ENCODE assay signal across 8 cellular contexts in the genomic region with DNA sequence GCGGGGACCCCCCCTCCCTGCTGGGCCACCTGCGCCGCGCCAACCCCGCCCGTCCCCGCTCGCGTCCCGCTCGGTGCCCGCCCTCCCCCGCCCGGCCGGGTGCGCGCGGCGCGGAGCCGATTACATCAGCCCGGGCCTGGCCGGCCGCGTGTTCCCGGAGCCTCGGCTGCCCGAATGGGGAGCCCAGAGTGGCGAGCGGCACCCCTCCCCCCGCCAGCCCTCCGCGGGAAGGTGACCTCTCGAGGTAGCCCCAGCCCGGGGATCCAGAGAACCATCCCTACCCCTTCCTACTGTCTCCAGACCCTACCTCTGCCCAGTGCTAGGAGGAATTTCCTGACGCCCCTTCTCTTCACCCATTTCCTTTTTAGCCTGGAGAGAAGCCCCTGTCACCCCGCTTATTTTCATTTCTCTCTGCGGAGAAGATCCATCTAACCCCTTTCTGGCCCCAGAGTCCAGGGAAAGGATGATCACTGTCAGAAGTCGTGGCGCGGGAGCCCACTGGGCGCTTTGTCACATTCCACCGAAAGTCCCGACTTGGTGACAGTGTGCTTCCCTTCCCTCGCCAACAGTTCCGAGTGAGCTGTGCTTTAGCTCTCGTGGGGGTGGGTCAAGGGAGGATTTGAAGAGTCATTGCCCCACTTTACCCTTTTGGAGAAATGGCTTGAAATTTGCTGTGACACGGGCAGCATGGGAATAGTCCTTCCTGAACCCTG. TPM values are rescaled to one million over a fixed set of nuclear protein-coding genes. Genes with fewer than 3 reads are reported as not detected.
DNase-seq lines count a peak whose midpoint lies in the region; ATAC-seq and TF ChIP-seq lines count a peak whose summit lies in the region.

No MANE protein-coding gene starts in this region.

- peaks cover 3% of the 10 kb centered on the region; the same call in 1 of the 3 replicates for H3K9me3 Mint-ChIP-seq in GM23338
- H3K9me3 Mint-ChIP-seq in activated naive CD8-positive, alpha-beta T cell (ENCODE audit: low read depth) = no peaks in the 10 kb centered on the region

- H3K27ac Mint-ChIP-seq in GM23338 = peak overlapping the region; percentile 99
- H3K27ac Mint-ChIP-seq in activated naive CD8-positive, alpha-beta T cell = peak overlapping the region; percentile 88

- no peaks in the 10 kb centered on the region for H3K27me3 ChIP-seq in BJ (ENCODE audit: control insufficient read depth, insufficient read depth, low read length)
- H3K27me3 ChIP-seq in GM23338 (ENCODE audit: insufficient read depth) = no peaks in the 10 kb centered on the region
- H3K27me3 ChIP-seq in heart left ventricle = no peaks in the 10 kb centered on the region
- no peaks in the 10 kb centered on the region for H3K27me3 ChIP-seq in parathyroid adenoma (ENCODE audit: control insufficient read depth, insufficient read depth, low read length)
- H3K27me3 ChIP-seq in vagina = no peaks in the 10 kb centered on the region

- peak; percentile 19 to 22 for TF ChIP-seq POLR2A in heart left ventricle (IDR thresholded peaks at IDR 0.05)
- TF ChIP-seq POLR2A in vagina (IDR thresholded peaks at IDR 0.05) = no peak

- H3K4me2 ChIP-seq in GM23338 (peak overlapping the region; percentile 100), parathyroid adenoma (ENCODE audit: low read length) (peak overlapping the region; percentile 85)

- peaks cover 34% of the 10 kb centered on the region for H3K36me3 Mint-ChIP-seq in GM23338 (ENCODE audit: low read depth)
- H3K36me3 Mint-ChIP-seq in activated naive CD8-positive, alpha-beta T cell = no peaks in the 10 kb centered on the region

- peak; percentile 8 for ATAC-seq in GM23338
- ATAC-seq in heart left ventricle = peak in 3 of 4 donors; percentile 16 to 36 (median 20)
- no peak for ATAC-seq in GM19328 (IDR thresholded peaks at IDR 0.05; ENCODE audit: unreplicated experiment)

- H3K9me3 ChIP-seq in heart left ventricle (no peaks in the 10 kb centered on the region), parathyroid adenoma (ENCODE audit: control insufficient read depth, low read length) (no peaks in the 10 kb centered on the region), vagina (no peaks in the 10 kb centered on the region)

- H2AFZ ChIP-seq in GM23338 (no peak overlapping the region), parathyroid adenoma (peak overlapping the region; percentile 98)

- H3K79me2 ChIP-seq in GM23338 (replicated peaks; ENCODE audit: insufficient read depth) (peaks cover 57% of the 10 kb centered on the region), parathyroid adenoma (peaks cover 40% of the 10 kb centered on the region)

- peak overlapping the region; percentile 93 for H3K27ac ChIP-seq in GM23338 (ENCODE audit: low read depth)
- peak overlapping the region; percentile 89 to 99 (median 97) for H3K27ac ChIP-seq in heart left ventricle
- peak overlapping the region; percentile 99 for H3K27ac ChIP-seq in parathyroid adenoma
- peak overlapping the region; percentile 89 for H3K27ac ChIP-seq in vagina

- intact Hi-C loops in heart left ventricle (cut with DNase I) (loop anchor here in 9 of 10 donors (2.0 to 10.0 kb wide), 14 partner anchors 45 to 473 kb away; a partner anchor contains a TSS), vagina (cut with DNase I) (loop anchor here (5.0 to 10.0 kb wide), 2 partner anchors 143 to 145 kb away; a partner anchor contains a TSS)

- peaks cover 19% of the 10 kb centered on the region; the same call in 1 of the 2 replicates for H4K20me1 ChIP-seq in GM23338 (replicated peaks; ENCODE audit: insufficient read depth)

- H3K4me1 ChIP-seq in GM23338 (ENCODE audit: insufficient read depth) (peaks cover 42% of the 10 kb centered on the region), heart left ventricle (peaks cover 11 to 64% (median 53%) of the 10 kb centered on the region in 12 donors), parathyroid adenoma (peaks cover 41% of the 10 kb centered on the region), vagina (peaks cover 51% of the 10 kb centered on the region)

- H3K27me3 Mint-ChIP-seq in GM23338 (ENCODE audit: insufficient read depth, low read depth, poor library complexity) = peaks cover 23% of the 10 kb centered on the region
- peaks cover 6% of the 10 kb centered on the region for H3K27me3 Mint-ChIP-seq in activated naive CD8-positive, alpha-beta T cell

- TF ChIP-seq CTCF in BJ (IDR thresholded peaks at IDR 0.05; ENCODE audit: insufficient read depth, low read depth, low read length) (no peak), GM23338 (conservative IDR thresholded peaks at IDR 0.05; ENCODE audit: low read depth in 2 of 2) (no peak), heart left ventricle (IDR thresholded peaks at IDR 0.05) (no peak), parathyroid adenoma (IDR thresholded peaks at IDR 0.05) (no peak), vagina (IDR thresholded peaks at IDR 0.05) (no peak)

- H3K9me2 ChIP-seq in GM23338 (ENCODE audit: insufficient read depth) = no peaks in the 10 kb centered on the region

- H3K36me3 ChIP-seq in BJ (ENCODE audit: control insufficient read depth, insufficient read depth, low read length) (peaks cover 12% of the 10 kb centered on the region), GM23338 (ENCODE audit: insufficient read depth) (no peaks in the 10 kb centered on the region), heart left ventricle (peaks cover 0 to 18% (median 11%) of the 10 kb centered on the region in 9 donors), parathyroid adenoma (ENCODE audit: control insufficient read depth, insufficient read depth, low read length) (no peaks in the 10 kb centered on the region), vagina (no peaks in the 10 kb centered on the region)

- H3F3A ChIP-seq in GM23338 (replicated peaks; ENCODE audit: low read depth) = no peaks in the 10 kb centered on the region

- peak overlapping the region; percentile 97 for H3K9ac ChIP-seq in parathyroid adenoma

- WGBS in heart left ventricle, 4 donors = 4 to 5% (median 5%) methylated on average over 21 to 48 of the region's 48 CpGs

- POLR2A ChIA-PET in BJ (lab: Charles Lee) = interaction anchor here (0.7 kb wide), 1 partner anchor 283 kb away, joined by 3 read pairs; no protein-coding TSS in a partner anchor

- DNase-seq in BJ (ENCODE audit: low read depth) = no peak
- DNase-seq in GM23338 (ENCODE audit: low spot score) = peak; percentile 76
- DNase-seq in RPMI8226 = peak; percentile 81
- DNase-seq in heart left ventricle = peak; percentile 72 to 87 (median 80)
- DNase-seq in vagina (ENCODE audit: extremely low spot score in 2 of 2) = no peak

- H3K4me3 Mint-ChIP-seq in GM23338 = peak overlapping the region; percentile 98
- H3K4me3 Mint-ChIP-seq in activated naive CD8-positive, alpha-beta T cell = peak overlapping the region; percentile 90

- CTCF ChIA-PET in BJ (lab: Yijun Ruan, JAX) = interaction anchor here (0.5 to 8.9 kb wide), 16 partner anchors 15 to 307 kb away, joined by 3 to 338 read pairs (median 6); no protein-coding TSS in a partner anchor

- H3K4me3 ChIP-seq in BJ (ENCODE audit: low read depth, low read length) (peak overlapping the region; percentile 94), GM23338 (peak overlapping the region; percentile 99), heart left ventricle (peak overlapping the region; percentile 64 to 99 (median 92)), parathyroid adenoma (ENCODE audit: low read depth, low read length) (peak overlapping the region; percentile 99), vagina (peak overlapping the region; percentile 66 to 77)

- peaks cover 39% of the 10 kb centered on the region for H3K4me1 Mint-ChIP-seq in GM23338
- peaks cover 30% of the 10 kb centered on the region for H3K4me1 Mint-ChIP-seq in activated naive CD8-positive, alpha-beta T cell (ENCODE audit: low read depth)

TF ChIP-seq in GM23338, 12 proteins besides CTCF, POLR2A, EP300 and RAD21:
- TF ChIP-seq ZNF331 (CRISPR knock-in tag; IDR thresholded peaks at IDR 0.05; ENCODE audit: low read depth) (no peak), EZH2phosphoT487 (IDR thresholded peaks at IDR 0.05; ENCODE audit: unreplicated experiment) (no peak), EZH2 (IDR thresholded peaks at IDR 0.05; ENCODE audit: low read depth, unreplicated experiment) (no peak), ZNF114 (CRISPR knock-in tag; IDR thresholded peaks at IDR 0.05) (no peak)
- TF ChIP-seq, protein P1, sequence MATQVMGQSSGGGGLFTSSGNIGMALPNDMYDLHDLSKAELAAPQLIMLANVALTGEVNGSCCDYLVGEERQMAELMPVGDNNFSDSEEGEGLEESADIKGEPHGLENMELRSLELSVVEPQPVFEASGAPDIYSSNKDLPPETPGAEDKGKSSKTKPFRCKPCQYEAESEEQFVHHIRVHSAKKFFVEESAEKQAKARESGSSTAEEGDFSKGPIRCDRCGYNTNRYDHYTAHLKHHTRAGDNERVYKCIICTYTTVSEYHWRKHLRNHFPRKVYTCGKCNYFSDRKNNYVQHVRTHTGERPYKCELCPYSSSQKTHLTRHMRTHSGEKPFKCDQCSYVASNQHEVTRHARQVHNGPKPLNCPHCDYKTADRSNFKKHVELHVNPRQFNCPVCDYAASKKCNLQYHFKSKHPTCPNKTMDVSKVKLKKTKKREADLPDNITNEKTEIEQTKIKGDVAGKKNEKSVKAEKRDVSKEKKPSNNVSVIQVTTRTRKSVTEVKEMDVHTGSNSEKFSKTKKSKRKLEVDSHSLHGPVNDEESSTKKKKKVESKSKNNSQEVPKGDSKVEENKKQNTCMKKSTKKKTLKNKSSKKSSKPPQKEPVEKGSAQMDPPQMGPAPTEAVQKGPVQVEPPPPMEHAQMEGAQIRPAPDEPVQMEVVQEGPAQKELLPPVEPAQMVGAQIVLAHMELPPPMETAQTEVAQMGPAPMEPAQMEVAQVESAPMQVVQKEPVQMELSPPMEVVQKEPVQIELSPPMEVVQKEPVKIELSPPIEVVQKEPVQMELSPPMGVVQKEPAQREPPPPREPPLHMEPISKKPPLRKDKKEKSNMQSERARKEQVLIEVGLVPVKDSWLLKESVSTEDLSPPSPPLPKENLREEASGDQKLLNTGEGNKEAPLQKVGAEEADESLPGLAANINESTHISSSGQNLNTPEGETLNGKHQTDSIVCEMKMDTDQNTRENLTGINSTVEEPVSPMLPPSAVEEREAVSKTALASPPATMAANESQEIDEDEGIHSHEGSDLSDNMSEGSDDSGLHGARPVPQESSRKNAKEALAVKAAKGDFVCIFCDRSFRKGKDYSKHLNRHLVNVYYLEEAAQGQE (IDR thresholded peaks at IDR 0.05; ENCODE audit: unreplicated experiment) = no peak

RNA-seq across cellular contexts. Expression of a gene that starts 2.0 kb away (rescaled TPM):
- polyA plus RNA-seq in BJ (2011; rRNA removed) (197 and 357 TPM in 2 replicates), GM23338 (2016; fragmentation: Nextera tagmentation; extraction: Ambion mirVana) (10.9 and 13.3 TPM in 2 replicates), heart left ventricle (100 to 1,000 TPM; 139 to 254 TPM)
- polyA minus RNA-seq in BJ (2011; rRNA and poly(A)+ RNA removed) = 201 and 248 TPM in 2 replicates
- total RNA-seq in GM23338 (2014; rRNA removed; shearing (Covaris generic)) = 55.9 and 61.1 TPM in 2 replicates
- total RNA-seq in heart left ventricle (100 to 1,000 TPM in 7 of 9 donors, 10 to 100 TPM in 2; 83.0 to 238 (median 171) TPM), vagina (194 TPM)

Comparison
In these comparisons a context has a peak if more than half of its experiments do, and no peak if none do; other contexts are left out.
1. DNase-seq: peak in GM23338 (single experiment), RPMI8226 (single experiment) and heart left ventricle (5 of 5); none in BJ (single experiment) and vagina (0 of 2).
2. POLR2A ChIP-seq: peak in heart left ventricle (2 of 2); none in vagina (0 of 2).
3. Peak in every context shown above with its lines, with median percentiles within 50 percentile points of each other: H3K4me3 ChIP-seq and H3K27ac ChIP-seq.